Comparison of ENCODE assay signal across 1 cellular context in genomic region chr6:30821862-30822784, GRCh38.
TF ChIP-seq lines count a peak whose summit lies in the region.

No MANE protein-coding gene starts in this region.

TF ChIP-seq in H1, 55 proteins besides CTCF, POLR2A, EP300 and RAD21:
- TF ChIP-seq SP2 (IDR thresholded peaks at IDR 0.05; ENCODE audit: low read length) (no peak), GTF2F1 (IDR thresholded peaks at IDR 0.05; ENCODE audit: borderline replicate concordance, low read depth, low read length) (no peak), JUN (IDR thresholded peaks at IDR 0.05; ENCODE audit: low read depth, low read length) (no peak), BACH1 (IDR thresholded peaks at IDR 0.05; ENCODE audit: low read length) (no peak), RFX5 (IDR thresholded peaks at IDR 0.05; ENCODE audit: borderline replicate concordance, low read depth, low read length) (no peak), TCF12 (IDR thresholded peaks at IDR 0.05; ENCODE audit: low read depth, low read length) (no peak), SP1 (IDR thresholded peaks at IDR 0.05; ENCODE audit: low read depth, low read length) (no peak)
